In the genomic region with DNA sequence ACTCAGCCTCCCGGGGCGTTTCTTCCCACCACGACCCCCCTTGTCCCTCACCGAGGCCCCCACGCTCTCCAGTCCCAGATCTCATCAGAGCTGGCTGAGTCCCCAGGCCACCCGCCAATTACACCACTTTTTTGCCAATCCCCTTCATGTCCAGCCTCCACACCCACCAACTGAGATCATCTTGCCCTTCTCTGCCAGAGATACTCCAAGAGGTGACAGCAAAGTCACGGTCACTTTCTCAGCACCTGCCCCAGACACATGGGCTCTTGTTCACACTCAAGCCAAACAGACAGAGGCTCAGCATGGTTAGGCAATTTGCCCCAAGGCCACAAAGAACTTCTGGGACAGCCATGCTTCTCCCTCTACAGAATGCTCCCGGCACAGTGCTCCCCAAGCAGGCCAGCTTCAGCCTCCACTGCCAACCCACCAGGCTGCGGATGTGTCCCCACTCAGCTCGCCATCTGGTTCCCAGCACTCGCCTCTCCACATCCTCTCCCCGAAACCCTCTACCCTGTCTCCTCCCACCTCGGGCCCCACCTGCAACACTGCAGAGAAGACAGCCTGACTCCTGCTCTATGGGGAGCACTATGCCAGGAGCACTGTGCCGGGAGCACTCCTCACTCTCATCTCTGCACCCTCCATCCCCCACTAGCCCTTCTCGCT, we compare ENCODE assay signal across 10 cellular contexts. TPM values are rescaled to one million over a fixed set of nuclear protein-coding genes. Genes with fewer than 3 reads are reported as not detected.
DNase-seq lines count a peak whose midpoint lies in the region; ATAC-seq and TF ChIP-seq lines count a peak whose summit lies in the region.
"Had no signal": no experiment of that assay in that cellular context is flagged by ENCODE, and none has a peak within 500 bp of the region (broad histone marks: within the 10 kb centered on the region; RNA-seq: fewer than 3 reads in every experiment).

No MANE protein-coding gene starts in this region.

- H3K4me1 Mint-ChIP-seq in CD8-positive, alpha-beta memory T cell: peaks cover 6 to 30% (median 14%) of the 10 kb centered on the region in 3 donors
- H3K4me1 Mint-ChIP-seq in WTC11: peaks cover 22% of the 10 kb centered on the region

- CTCF ChIA-PET in CD8-positive, alpha-beta memory T cell (lab: Charles Lee): no interaction called here
- CTCF ChIA-PET in WTC11 (lab: Charles Lee): interaction anchor here (0.9 to 1.6 kb wide), 2 partner anchors 8 to 30 kb away, joined by 3 read pairs; no protein-coding TSS in a partner anchor

- no peaks in the 10 kb centered on the region for H3K27me3 ChIP-seq in CD8-positive, alpha-beta memory T cell (ENCODE audit: insufficient read depth, low read length, poor library complexity, severe bottlenecking)
- H3K27me3 ChIP-seq in sigmoid colon: no peaks in the 10 kb centered on the region
- H3K27me3 ChIP-seq: MG63 had no signal

- no peaks in the 10 kb centered on the region for H3K9me3 Mint-ChIP-seq in CD8-positive, alpha-beta memory T cell
- H3K9me3 Mint-ChIP-seq in WTC11: no peaks in the 10 kb centered on the region

- peak overlapping the region in 1 of 7 donors; percentile 10 for H3K4me3 Mint-ChIP-seq in CD8-positive, alpha-beta memory T cell
- H3K4me3 Mint-ChIP-seq in WTC11: no peak overlapping the region

- POLR2A ChIA-PET in CD8-positive, alpha-beta memory T cell (lab: Charles Lee): no interaction called here
- POLR2A ChIA-PET in WTC11 (lab: Charles Lee): no interaction called here

- intact Hi-C loops in sigmoid colon (cut with DNase I): no loop called here

- peak overlapping the region in 5 of 8 donors; percentile 3 to 38 (median 11) for H3K27ac Mint-ChIP-seq in CD8-positive, alpha-beta memory T cell
- peak overlapping the region; percentile 47 for H3K27ac Mint-ChIP-seq in WTC11

- peaks cover 9% of the 10 kb centered on the region for H3K4me1 ChIP-seq in CD8-positive, alpha-beta memory T cell (ENCODE audit: insufficient read depth, low read length)
- H3K4me1 ChIP-seq in sigmoid colon: peaks cover 0 to 29% (median 24%) of the 10 kb centered on the region in 4 donors

- no peaks in the 10 kb centered on the region for H3K36me3 ChIP-seq in CD8-positive, alpha-beta memory T cell (ENCODE audit: insufficient read depth, low read length)
- peaks cover 10 to 35% (median 25%) of the 10 kb centered on the region in 4 donors for H3K36me3 ChIP-seq in sigmoid colon
- H3K36me3 ChIP-seq: MG63 had no signal

- peak in 1 of 5 donors; percentile 43 for DNase-seq in CD8-positive, alpha-beta memory T cell
- DNase-seq in WTC11 (ENCODE audit: low spot score) (no peak), iPS-NIHi11 (ENCODE audit: low spot score) (peak; percentile 3), sigmoid colon (peak; percentile 75), cortex of kidney (lab: John Stamatoyannopoulos, UW) (no peak), germinal center (ENCODE audit: low spot score) (no peak)
- no peak for DNase-seq in NK-92 treated with Interleukin-12 subunit alpha and Interleukin-12 subunit beta, amount 100 ng/mL, for 24 hours (lab: John Stamatoyannopoulos, UW)
- DNase-seq in activated CD4-positive, CD25-positive, alpha-beta regulatory T cell (lab: John Stamatoyannopoulos, UW): no peak
- DNase-seq: MG63, NCI-H69 had no signal

- no peak for TF ChIP-seq EP300 in sigmoid colon (IDR thresholded peaks at IDR 0.05)

- no peak for TF ChIP-seq POLR2A in sigmoid colon (IDR thresholded peaks at IDR 0.05)

- ATAC-seq in WTC11: no peak

- no peak overlapping the region for H3K4me3 ChIP-seq in CD8-positive, alpha-beta memory T cell (ENCODE audit: low read length)
- H3K4me3 ChIP-seq in sigmoid colon: peak overlapping the region in 3 of 4 donors; percentile 8 to 28 (median 12)
- H3K4me3 ChIP-seq: MG63 had no signal

- TF ChIP-seq CTCF in WTC11 (IDR thresholded peaks at IDR 0.05) (no peak), sigmoid colon (IDR thresholded peaks at IDR 0.05) (no peak)

- H3K27ac ChIP-seq in CD8-positive, alpha-beta memory T cell (ENCODE audit: low read depth, low read length): no peak overlapping the region
- peak overlapping the region; percentile 38 to 74 (median 71) for H3K27ac ChIP-seq in sigmoid colon

- peaks cover 0 to 30% (median 2%) of the 10 kb centered on the region in 3 donors for H3K36me3 Mint-ChIP-seq in CD8-positive, alpha-beta memory T cell
- H3K36me3 Mint-ChIP-seq in WTC11: peaks cover 9% of the 10 kb centered on the region

- no peaks in the 10 kb centered on the region for H3K27me3 Mint-ChIP-seq in CD8-positive, alpha-beta memory T cell
- no peaks in the 10 kb centered on the region for H3K27me3 Mint-ChIP-seq in WTC11 (ENCODE audit: low read depth)

- 77 to 87% methylated on average over 15 of the region's 15 CpGs for WGBS in sigmoid colon, 2 donors

- no peaks in the 10 kb centered on the region for H3K9me3 ChIP-seq in CD8-positive, alpha-beta memory T cell (ENCODE audit: low read length)
- no peaks in the 10 kb centered on the region for H3K9me3 ChIP-seq in sigmoid colon
- H3K9me3 ChIP-seq: MG63 had no signal

TF ChIP-seq in WTC11, 78 proteins besides CTCF, POLR2A, EP300 and RAD21:
- TF ChIP-seq EMX1 (CRISPR knock-in tag; IDR thresholded peaks at IDR 0.05): no peak
- peak; percentile 90 for TF ChIP-seq ZNF263 (CRISPR knock-in tag; IDR thresholded peaks at IDR 0.05; ENCODE audit: low read depth)
- TF ChIP-seq ZSCAN18 (CRISPR knock-in tag; IDR thresholded peaks at IDR 0.05): no peak
- no peak for TF ChIP-seq RORB (CRISPR knock-in tag; IDR thresholded peaks at IDR 0.05)
- TF ChIP-seq, protein P1, sequence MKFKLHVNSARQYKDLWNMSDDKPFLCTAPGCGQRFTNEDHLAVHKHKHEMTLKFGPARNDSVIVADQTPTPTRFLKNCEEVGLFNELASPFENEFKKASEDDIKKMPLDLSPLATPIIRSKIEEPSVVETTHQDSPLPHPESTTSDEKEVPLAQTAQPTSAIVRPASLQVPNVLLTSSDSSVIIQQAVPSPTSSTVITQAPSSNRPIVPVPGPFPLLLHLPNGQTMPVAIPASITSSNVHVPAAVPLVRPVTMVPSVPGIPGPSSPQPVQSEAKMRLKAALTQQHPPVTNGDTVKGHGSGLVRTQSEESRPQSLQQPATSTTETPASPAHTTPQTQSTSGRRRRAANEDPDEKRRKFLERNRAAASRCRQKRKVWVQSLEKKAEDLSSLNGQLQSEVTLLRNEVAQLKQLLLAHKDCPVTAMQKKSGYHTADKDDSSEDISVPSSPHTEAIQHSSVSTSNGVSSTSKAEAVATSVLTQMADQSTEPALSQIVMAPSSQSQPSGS (CRISPR knock-in tag; IDR thresholded peaks at IDR 0.05; ENCODE audit: borderline replicate concordance, low read depth): no peak
- peak; percentile 30; the same call in 1 of the 2 replicates for TF ChIP-seq ZNF121 (CRISPR knock-in tag; IDR thresholded peaks at IDR 0.05)

RNA-seq across cellular contexts. Expression of gene TMEM120A, which starts 4.5 kb away (rescaled TPM):
- total RNA-seq in CD8-positive, alpha-beta memory T cell: 10 to 100 TPM; 30.6 to 41.5 TPM
- 30.0 TPM for polyA plus RNA-seq in CD8-positive, alpha-beta memory T cell
- total RNA-seq in WTC11 (2021) (20.1 to 23.0 TPM (median 21.9 TPM) in 3 replicates), sigmoid colon (10 to 100 TPM; 18.3 to 49.0 (median 35.9) TPM)
- polyA plus RNA-seq in sigmoid colon: 10 to 100 TPM; 65.9 to 88.2 (median 77.5) TPM

RNA-seq across cellular contexts. Expression of gene STYXL1, which starts 57.9 kb away (rescaled TPM):
- 10 to 100 TPM; 40.2 to 40.7 TPM for total RNA-seq in CD8-positive, alpha-beta memory T cell
- 60.9 TPM for polyA plus RNA-seq in CD8-positive, alpha-beta memory T cell
- total RNA-seq in WTC11 (2021) (21.3 to 28.2 TPM (median 27.8 TPM) in 3 replicates), sigmoid colon (10 to 100 TPM in 3 of 4 donors, 1 to 10 TPM in 1; 9.4 to 30.7 (median 25.5) TPM)
- polyA plus RNA-seq in sigmoid colon: 10 to 100 TPM; 43.2 to 81.4 (median 49.6) TPM

RNA-seq across cellular contexts. Expression of gene MDH2, which starts 58.0 kb away (rescaled TPM):
- 100 to 1,000 TPM; 272 to 282 TPM for total RNA-seq in CD8-positive, alpha-beta memory T cell
- polyA plus RNA-seq in CD8-positive, alpha-beta memory T cell: 171 TPM
- total RNA-seq in WTC11 (2021) (298 to 333 TPM (median 313 TPM) in 3 replicates), sigmoid colon (10 to 100 TPM; 73.1 to 90.3 (median 79.2) TPM)
- 100 to 1,000 TPM; 147 to 214 (median 164) TPM for polyA plus RNA-seq in sigmoid colon

Comparison
In these comparisons a context has a peak if more than half of its experiments do, and no peak if none do; other contexts are left out.
1. DNase-seq: peak in iPS-NIHi11 (single experiment) and sigmoid colon (single experiment); none in WTC11 (single experiment), NK-92 treated with Interleukin-12 subunit alpha and Interleukin-12 subunit beta, amount 100 ng/mL, for 24 hours (single experiment), activated CD4-positive, CD25-positive, alpha-beta regulatory T cell (0 of 4), cortex of kidney (single experiment) and germinal center (single experiment).